Comparison of ENCODE assay signal across 1 cellular context in the genomic region with DNA sequence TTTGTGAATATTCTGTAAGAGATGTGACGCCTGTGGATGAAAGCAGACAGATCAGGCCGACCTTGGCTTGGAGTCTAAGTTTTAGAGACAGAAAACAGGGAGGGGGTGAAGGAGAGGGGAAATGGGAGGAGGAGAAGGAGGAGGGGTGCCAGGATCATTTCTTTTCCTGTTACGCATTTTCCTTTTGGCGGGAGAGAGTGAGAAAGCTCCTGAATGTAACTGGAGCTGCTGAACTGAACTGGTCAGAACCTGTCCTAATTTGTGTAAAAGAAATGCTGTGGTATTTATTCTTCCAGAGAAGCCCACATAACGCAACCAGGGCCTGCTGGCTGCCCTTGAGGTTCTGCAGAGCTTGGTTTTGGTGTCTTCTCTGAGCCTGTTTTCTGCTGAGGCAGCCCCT.
TF ChIP-seq lines count a peak whose summit lies in the region.

No MANE protein-coding gene starts in this region.

TF ChIP-seq in endothelial cell of umbilical vein, 7 proteins besides CTCF, POLR2A, EP300 and RAD21 (continued from another document):
- TF ChIP-seq, protein P1, sequence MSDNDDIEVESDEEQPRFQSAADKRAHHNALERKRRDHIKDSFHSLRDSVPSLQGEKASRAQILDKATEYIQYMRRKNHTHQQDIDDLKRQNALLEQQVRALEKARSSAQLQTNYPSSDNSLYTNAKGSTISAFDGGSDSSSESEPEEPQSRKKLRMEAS (IDR thresholded peaks at IDR 0.05; ENCODE audit: insufficient read depth, insufficient read length): no peak
- no peak for TF ChIP-seq GATA2 (IDR thresholded peaks at IDR 0.05; ENCODE audit: insufficient read depth, insufficient read length, low read depth, low read length)
- TF ChIP-seq EZH2 (IDR thresholded peaks at IDR 0.05; ENCODE audit: borderline replicate concordance, low read depth, low read length, severe bottlenecking): no peak
